In genomic region chr14:62604524-62604923, GRCh38 we compare ENCODE assay signal across 18 cellular contexts.
"Had no signal": no experiment of that assay in that cellular context is flagged by ENCODE, and none has a peak within 500 bp of the region (broad histone marks: within the 10 kb centered on the region; RNA-seq: fewer than 3 reads in every experiment).

No MANE protein-coding gene starts in this region.

- H3K27ac ChIP-seq: lower lobe of right lung, right atrium auricular region, tibial artery had no signal

- H3K27me3 Mint-ChIP-seq: activated CD4-positive, alpha-beta T cell treated with anti-CD3 and anti-CD28 coated beads, Interleukin-2, amount 10 ng/mL, durations not matched to agents 24 days and 14 days; activated CD8-positive, alpha-beta T cell treated with anti-CD3 and anti-CD28 coated beads for 36 hours; activated T-cell treated with anti-CD3 and anti-CD28 coated beads, Interleukin-2, amount 50 U/mL, for 24 hours; natural killer cell treated with Interleukin-12 subunit alpha and Interleukin-12 subunit beta and Interleukin-15 and Interleukin-18, amount 100 ng/mL, for 72 hours; T-cell had no signal

- H3K27ac Mint-ChIP-seq: activated CD4-positive, alpha-beta T cell treated with anti-CD3 and anti-CD28 coated beads, Interleukin-2, amount 10 ng/mL, durations not matched to agents 24 days and 14 days; activated CD8-positive, alpha-beta T cell treated with anti-CD3 and anti-CD28 coated beads for 36 hours; activated naive CD4-positive, alpha-beta T cell treated with anti-CD3 and anti-CD28 coated beads for 36 hours; activated T-cell treated with anti-CD3 and anti-CD28 coated beads, Interleukin-2, amount 50 U/mL, for 24 hours; activated T-helper 2 cell treated with anti-CD3 and anti-CD28 coated beads, Interferon-gamma antibody, Interleukin-2, Interleukin-4, amounts not matched to agents 10 μg/mL and 5 μg/mL and 100 μg/mL, durations not matched to agents 14 hours and 24 hours and 36 hours; mesothelial cell of epicardium; natural killer cell treated with Interleukin-12 subunit alpha and Interleukin-12 subunit beta and Interleukin-15 and Interleukin-18, amount 100 ng/mL, for 72 hours; T-cell had no signal

- H3K4me1 Mint-ChIP-seq: activated CD4-positive, alpha-beta T cell treated with anti-CD3 and anti-CD28 coated beads, Interleukin-2, amount 10 ng/mL, durations not matched to agents 24 days and 14 days; T-cell had no signal

- H3K9me3 ChIP-seq: lower lobe of right lung, right atrium auricular region, tibial artery had no signal

- H3K4me3 Mint-ChIP-seq: activated CD4-positive, alpha-beta T cell treated with anti-CD3 and anti-CD28 coated beads, Interleukin-2, amount 10 ng/mL, durations not matched to agents 24 days and 14 days; activated CD8-positive, alpha-beta T cell treated with anti-CD3 and anti-CD28 coated beads for 36 hours; activated naive CD4-positive, alpha-beta T cell treated with anti-CD3 and anti-CD28 coated beads for 36 hours; activated T-cell treated with anti-CD3 and anti-CD28 coated beads, Interleukin-2, amount 50 U/mL, for 24 hours; mesothelial cell of epicardium; natural killer cell treated with Interleukin-12 subunit alpha and Interleukin-12 subunit beta and Interleukin-15 and Interleukin-18, amount 100 ng/mL, for 72 hours; T-cell had no signal

- H3K36me3 ChIP-seq: lower lobe of right lung, right atrium auricular region, tibial artery had no signal

- H3K27me3 ChIP-seq: right atrium auricular region, tibial artery had no signal

- DNase-seq: activated CD4-positive, alpha-beta T cell treated with anti-CD3 and anti-CD28 coated beads, Interleukin-2, amount 10 ng/mL, durations not matched to agents 24 days and 14 days; activated CD8-positive, alpha-beta T cell treated with anti-CD3 and anti-CD28 coated beads for 36 hours; activated naive CD4-positive, alpha-beta T cell treated with anti-CD3 and anti-CD28 coated beads for 36 hours; activated T-cell treated with anti-CD3 and anti-CD28 coated beads, Interleukin-2, amount 50 U/mL, for 24 hours; anterior cingulate cortex; effector CD4-positive, alpha-beta T cell; left cardiac atrium; lower lobe of right lung; occipital lobe; stimulated activated CD4-positive, alpha-beta T cell treated with anti-CD3 and anti-CD28 coated beads, Interleukin-2, amount 100 ng/mL, for 24 hours; stimulated activated naive CD8-positive, alpha-beta T cell treated with anti-CD3 and anti-CD28 coated beads, Interleukin-15, Interleukin-2, amounts not matched to agents 100 U/mL and 50 U/mL, for 24 hours; substantia nigra; T-cell; tibial artery had no signal

- H3K4me1 ChIP-seq: lower lobe of right lung, right atrium auricular region, tibial artery had no signal

- H3K4me3 ChIP-seq: lower lobe of right lung, right atrium auricular region, tibial artery had no signal

- H3K36me3 Mint-ChIP-seq: mesothelial cell of epicardium; natural killer cell treated with Interleukin-12 subunit alpha and Interleukin-12 subunit beta and Interleukin-15 and Interleukin-18, amount 100 ng/mL, for 72 hours; T-cell had no signal
